ENCODE assay signal across 10 cellular contexts in the genomic region with DNA sequence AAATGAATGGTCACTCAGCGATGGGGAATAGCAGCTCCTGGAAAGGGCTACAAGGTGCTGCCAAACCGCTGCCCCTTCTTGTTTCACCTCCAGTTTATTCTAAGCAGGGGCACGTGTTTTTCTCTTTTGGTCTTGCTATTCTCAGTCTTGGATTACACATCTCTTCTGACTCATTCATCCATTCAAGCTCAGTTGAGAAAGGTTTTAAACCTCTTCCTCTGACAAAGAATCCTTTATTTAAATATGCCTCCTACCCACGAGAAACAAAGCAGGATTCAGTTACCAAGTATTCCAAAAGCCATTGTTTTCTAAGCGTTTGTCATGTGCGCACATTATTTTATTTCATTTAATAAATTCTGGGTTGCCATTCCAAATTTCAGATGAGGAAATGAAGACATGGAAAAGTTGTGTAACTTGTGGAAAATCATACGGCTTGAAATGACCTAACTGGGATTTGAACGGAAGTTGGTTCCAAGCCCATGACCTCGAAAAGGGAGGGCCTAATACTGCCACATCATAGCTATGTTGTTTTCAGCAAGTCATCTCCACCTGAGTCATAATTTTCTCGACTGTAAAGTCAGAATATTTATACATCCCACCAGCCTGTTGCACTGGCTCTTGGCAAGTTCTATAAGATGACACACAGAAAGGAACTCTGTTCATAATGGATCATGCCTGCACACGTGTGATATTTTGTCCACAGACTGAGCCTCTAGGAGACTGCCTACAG.
DNase-seq lines count a peak whose midpoint lies in the region; ATAC-seq and TF ChIP-seq lines count a peak whose summit lies in the region.
"Had no signal": no experiment of that assay in that cellular context is flagged by ENCODE, and none has a peak within 500 bp of the region (broad histone marks: within the 10 kb centered on the region; RNA-seq: fewer than 3 reads in every experiment).

No MANE protein-coding gene starts in this region.

- H3K27ac Mint-ChIP-seq in neural progenitor cell (no peak overlapping the region), progenitor cell of endocrine pancreas (no peak overlapping the region)
- no peak overlapping the region for H3K27ac Mint-ChIP-seq in activated T-helper 2 cell treated with anti-CD3 and anti-CD28 coated beads, Interferon-gamma antibody, Interleukin-2, Interleukin-4, amounts not matched to agents 10 μg/mL and 5 μg/mL and 100 μg/mL, durations not matched to agents 14 hours and 24 hours and 36 hours
- H3K27ac Mint-ChIP-seq: naive thymus-derived CD8-positive, alpha-beta T cell; T-helper 1 cell treated with Interleukin-12 subunit alpha and Interleukin-12 subunit beta and Interleukin-4 antibody, amounts not matched to agents 30 μg/mL and 1 μg/mL, for 36 hours had no signal

- H3K79me2 ChIP-seq in neural progenitor cell (ENCODE audit: low read depth): no peaks in the 10 kb centered on the region

- TF ChIP-seq CTCF in AG09309 (IDR thresholded peaks at IDR 0.05; ENCODE audit: control insufficient read depth, insufficient read depth, low read depth, low read length, missing control alignments) (no peak), esophagus muscularis mucosa (IDR thresholded peaks at IDR 0.05) (no peak), neural progenitor cell (IDR thresholded peaks at IDR 0.05) (no peak), progenitor cell of endocrine pancreas (IDR thresholded peaks at IDR 0.05; ENCODE audit: unreplicated experiment) (no peak)

- H3F3A ChIP-seq in neural progenitor cell (ENCODE audit: low read depth): no peaks in the 10 kb centered on the region

- ATAC-seq in GM18519 (IDR thresholded peaks at IDR 0.05; ENCODE audit: low FRiP score, unreplicated experiment): no peak
- ATAC-seq: naive thymus-derived CD8-positive, alpha-beta T cell had no signal

- no peak overlapping the region for H2AFZ ChIP-seq in neural progenitor cell (replicated peaks)

- no peak overlapping the region for H3K4me2 ChIP-seq in neural progenitor cell

- H3K4me1 Mint-ChIP-seq in neural progenitor cell (peaks cover 11% of the 10 kb centered on the region), progenitor cell of endocrine pancreas (ENCODE audit: low read depth) (no peaks in the 10 kb centered on the region)
- H3K4me1 Mint-ChIP-seq in activated T-helper 2 cell treated with anti-CD3 and anti-CD28 coated beads, Interferon-gamma antibody, Interleukin-2, Interleukin-4, amounts not matched to agents 10 μg/mL and 5 μg/mL and 100 μg/mL, durations not matched to agents 14 hours and 24 hours and 36 hours (ENCODE audit: low read depth): no peaks in the 10 kb centered on the region
- H3K4me1 Mint-ChIP-seq: naive thymus-derived CD8-positive, alpha-beta T cell had no signal

- DNase-seq in AG09309 (ENCODE audit: low read depth): peak; percentile 83
- peak; percentile 8 for DNase-seq in NCI-H460 (ENCODE audit: extremely low read depth, low read depth)
- DNase-seq in esophagus muscularis mucosa (ENCODE audit: extremely low spot score): no peak
- DNase-seq in neural progenitor cell (ENCODE audit: low spot score): peak; percentile 3
- DNase-seq in progenitor cell of endocrine pancreas (ENCODE audit: low spot score, unreplicated experiment): no peak
- no peak for DNase-seq in NCI-H345 treated with DMSO at 0.1 percent for 48 hours (lab: John Stamatoyannopoulos, UW; ENCODE audit: unreplicated experiment)
- no peak for DNase-seq in activated T-helper 2 cell treated with anti-CD3 and anti-CD28 coated beads, Interferon-gamma antibody, Interleukin-2, Interleukin-4, amounts not matched to agents 10 μg/mL and 5 μg/mL and 100 μg/mL, durations not matched to agents 14 hours and 24 hours and 36 hours (ENCODE audit: low spot score)
- DNase-seq: naive thymus-derived CD8-positive, alpha-beta T cell had no signal

- H4K20me1 ChIP-seq in neural progenitor cell (ENCODE audit: low read depth): no peaks in the 10 kb centered on the region

- no peak overlapping the region for H3K9ac ChIP-seq in neural progenitor cell

- H3K4me1 ChIP-seq in esophagus muscularis mucosa (peaks cover 3 to 20% (median 17%) of the 10 kb centered on the region in 4 donors), neural progenitor cell (peaks cover 12% of the 10 kb centered on the region)

- H3K36me3 Mint-ChIP-seq in neural progenitor cell: no peaks in the 10 kb centered on the region
- H3K36me3 Mint-ChIP-seq in progenitor cell of endocrine pancreas (ENCODE audit: insufficient read depth): no peaks in the 10 kb centered on the region
- no peaks in the 10 kb centered on the region for H3K36me3 Mint-ChIP-seq in activated T-helper 2 cell treated with anti-CD3 and anti-CD28 coated beads, Interferon-gamma antibody, Interleukin-2, Interleukin-4, amounts not matched to agents 10 μg/mL and 5 μg/mL and 100 μg/mL, durations not matched to agents 14 hours and 24 hours and 36 hours (ENCODE audit: low read depth)
- H3K36me3 Mint-ChIP-seq: naive thymus-derived CD8-positive, alpha-beta T cell had no signal

- H3K9me3 Mint-ChIP-seq in neural progenitor cell: peaks cover 5% of the 10 kb centered on the region
- no peaks in the 10 kb centered on the region for H3K9me3 Mint-ChIP-seq in progenitor cell of endocrine pancreas (ENCODE audit: low read depth)
- H3K9me3 Mint-ChIP-seq in activated T-helper 2 cell treated with anti-CD3 and anti-CD28 coated beads, Interferon-gamma antibody, Interleukin-2, Interleukin-4, amounts not matched to agents 10 μg/mL and 5 μg/mL and 100 μg/mL, durations not matched to agents 14 hours and 24 hours and 36 hours: no peaks in the 10 kb centered on the region
- H3K9me3 Mint-ChIP-seq: naive thymus-derived CD8-positive, alpha-beta T cell; T-helper 1 cell treated with Interleukin-12 subunit alpha and Interleukin-12 subunit beta and Interleukin-4 antibody, amounts not matched to agents 30 μg/mL and 1 μg/mL, for 36 hours had no signal

- H3K27ac ChIP-seq in esophagus muscularis mucosa (replicated peaks in 1 of 4) (peak overlapping the region; percentile 38 to 75 (median 56)), neural progenitor cell (no peak overlapping the region)

- TF ChIP-seq POLR2A in esophagus muscularis mucosa (IDR thresholded peaks at IDR 0.05; ENCODE audit: low read depth): no peak

- no peak overlapping the region for H3K4me3 Mint-ChIP-seq in neural progenitor cell
- no peak overlapping the region for H3K4me3 Mint-ChIP-seq in progenitor cell of endocrine pancreas (ENCODE audit: low read depth)
- no peak overlapping the region for H3K4me3 Mint-ChIP-seq in activated T-helper 2 cell treated with anti-CD3 and anti-CD28 coated beads, Interferon-gamma antibody, Interleukin-2, Interleukin-4, amounts not matched to agents 10 μg/mL and 5 μg/mL and 100 μg/mL, durations not matched to agents 14 hours and 24 hours and 36 hours (ENCODE audit: low read depth)
- H3K4me3 Mint-ChIP-seq: naive thymus-derived CD8-positive, alpha-beta T cell; T-helper 1 cell treated with Interleukin-12 subunit alpha and Interleukin-12 subunit beta and Interleukin-4 antibody, amounts not matched to agents 30 μg/mL and 1 μg/mL, for 36 hours had no signal

- H3K4me3 ChIP-seq in AG09309 (ENCODE audit: control insufficient read depth, low read depth, low read length) (no peak overlapping the region), esophagus muscularis mucosa (no peak overlapping the region), neural progenitor cell (no peak overlapping the region)

- H3K27me3 ChIP-seq in esophagus muscularis mucosa (no peaks in the 10 kb centered on the region), neural progenitor cell (no peaks in the 10 kb centered on the region)

- H3K36me3 ChIP-seq in esophagus muscularis mucosa (no peaks in the 10 kb centered on the region), neural progenitor cell (no peaks in the 10 kb centered on the region)

- no peaks in the 10 kb centered on the region for H3K9me3 ChIP-seq in esophagus muscularis mucosa
- H3K9me3 ChIP-seq in neural progenitor cell (ENCODE audit: low read depth): no peaks in the 10 kb centered on the region

- H3K27me3 Mint-ChIP-seq in neural progenitor cell (ENCODE audit: insufficient read depth, low read depth) (no peaks in the 10 kb centered on the region), progenitor cell of endocrine pancreas (peaks cover 10% of the 10 kb centered on the region)
- H3K27me3 Mint-ChIP-seq in activated T-helper 2 cell treated with anti-CD3 and anti-CD28 coated beads, Interferon-gamma antibody, Interleukin-2, Interleukin-4, amounts not matched to agents 10 μg/mL and 5 μg/mL and 100 μg/mL, durations not matched to agents 14 hours and 24 hours and 36 hours (ENCODE audit: low read depth): peaks cover 10% of the 10 kb centered on the region

- intact Hi-C loops in esophagus muscularis mucosa (cut with DNase I): no loop called here
- intact Hi-C loops in activated T-helper 2 cell treated with anti-CD3 and anti-CD28 coated beads, Interferon-gamma antibody, Interleukin-2, Interleukin-4, amounts not matched to agents 10 μg/mL and 5 μg/mL and 100 μg/mL, durations not matched to agents 14 hours and 24 hours and 36 hours (cut with micrococcal nuclease): no loop called here

- WGBS in esophagus muscularis mucosa: 52% methylated on average over 11 of the region's 11 CpGs

- TF ChIP-seq EP300 in esophagus muscularis mucosa (IDR thresholded peaks at IDR 0.05): no peak

Comparison
In these comparisons a context has a peak if more than half of its experiments do, and no peak if none do; other contexts are left out.
1. DNase-seq: peak in AG09309 (single experiment), NCI-H460 (single experiment) and neural progenitor cell (single experiment); none in esophagus muscularis mucosa (single experiment), progenitor cell of endocrine pancreas (single experiment), NCI-H345 treated with DMSO at 0.1 percent for 48 hours (single experiment) and activated T-helper 2 cell treated with anti-CD3 and anti-CD28 coated beads, Interferon-gamma antibody, Interleukin-2, Interleukin-4, amounts not matched to agents 10 μg/mL and 5 μg/mL and 100 μg/mL, durations not matched to agents 14 hours and 24 hours and 36 hours (single experiment).